In the genomic region with DNA sequence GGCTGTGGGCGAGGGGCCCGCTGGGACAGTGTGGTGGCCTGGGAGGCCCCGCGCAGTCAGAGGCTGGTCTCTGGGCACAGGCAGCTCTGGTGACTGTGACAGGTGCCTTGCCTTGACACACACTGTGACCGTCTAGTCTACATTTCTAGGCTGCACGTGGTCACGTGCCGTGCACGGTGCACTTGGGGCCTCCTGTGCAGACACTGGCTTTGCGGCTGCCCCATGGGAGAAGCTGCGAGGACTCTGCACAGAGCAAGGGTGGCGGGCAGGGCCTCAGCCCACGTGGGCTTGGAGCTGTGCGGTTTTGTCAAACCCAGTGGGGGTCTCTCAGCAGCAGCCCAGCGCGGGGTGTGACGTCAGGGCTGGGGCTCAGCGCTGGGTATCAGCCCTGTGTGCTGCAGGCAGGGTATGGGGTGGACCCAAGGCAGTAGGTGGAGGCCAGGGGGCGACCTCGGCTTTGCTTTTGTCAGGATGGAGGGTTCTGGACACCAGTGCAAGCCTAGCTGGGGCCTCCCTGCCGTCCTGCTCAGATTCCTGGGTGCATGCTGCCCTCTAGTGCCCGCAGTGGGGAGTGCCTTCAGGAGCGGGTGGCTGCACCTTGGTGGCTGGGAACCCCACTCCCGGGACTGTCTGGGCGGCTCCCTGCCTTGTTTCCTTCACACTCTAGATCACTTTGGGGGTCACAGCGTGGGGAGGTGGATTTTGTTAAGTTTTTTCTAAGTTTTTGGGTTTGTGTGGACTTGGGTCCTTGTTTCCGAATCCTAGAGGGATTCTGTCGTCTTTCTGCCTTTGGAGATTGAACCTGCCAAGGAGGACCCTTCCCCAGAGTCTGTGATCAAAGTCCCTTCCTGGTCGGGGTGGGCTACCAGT, we compare ENCODE assay signal across 8 cellular contexts.
A peak's percentile ranks its signal among the peaks of the same experiment; 100 is the strongest.
DNase-seq lines count a peak whose midpoint lies in the region; ATAC-seq and TF ChIP-seq lines count a peak whose summit lies in the region.

No MANE protein-coding gene starts in this region.

- peak; percentile 77 for DNase-seq in DMS53 (lab: John Stamatoyannopoulos, UW)
- DNase-seq in DMS53 treated with DMSO at 0.1 percent for 48 hours (lab: John Stamatoyannopoulos, UW; ENCODE audit: unreplicated experiment): no peak
- DNase-seq in KBM-7: peak; percentile 80
- DNase-seq in SHP77 treated with DMSO at 0.1 percent for 48 hours (lab: John Stamatoyannopoulos, UW): peak; percentile 19
- DNase-seq in activated effector memory CD4-positive, alpha-beta T cell treated with Interleukin-2 at 50 U/mL for 16 hours: peak; percentile 67
- DNase-seq in foreskin keratinocyte: peak in 1 of 2 donors; percentile 38
- DNase-seq in omental fat pad (ENCODE audit: low spot score): peak; percentile 87
- peak; percentile 91 for DNase-seq in suprapubic skin (ENCODE audit: low spot score in 2 of 2)

- no peak for TF ChIP-seq EP300 in suprapubic skin (IDR thresholded peaks at IDR 0.05)

- no peak overlapping the region for H3K4me3 ChIP-seq in suprapubic skin

- H3K36me3 ChIP-seq in suprapubic skin: peaks cover 17% of the 10 kb centered on the region

- no peak for TF ChIP-seq POLR2A in suprapubic skin (IDR thresholded peaks at IDR 0.05)

- in situ Hi-C loops in KBM-7 (cut with MboI; ENCODE audit: low pct_unique_long_range_greater_than_20kb, low sequenced_read_pairs): no loop called here

- H3K4me1 ChIP-seq in foreskin keratinocyte (no peaks in the 10 kb centered on the region), suprapubic skin (peaks cover 55% of the 10 kb centered on the region)

- WGBS in suprapubic skin: 40% methylated on average over 13 of the region's 29 CpGs

- TF ChIP-seq CTCF in foreskin keratinocyte (conservative IDR thresholded peaks at IDR 0.05) (peak; percentile 96), omental fat pad (IDR thresholded peaks at IDR 0.05) (peak in 2 of 3 donors; percentile 73 to 78), suprapubic skin (IDR thresholded peaks at IDR 0.05) (peak; percentile 87 to 94)

- ATAC-seq in foreskin keratinocyte: peak; percentile 71
- peak; percentile 67 for ATAC-seq in omental fat pad (ENCODE audit: low FRiP score)

- no peak overlapping the region for H3K27ac ChIP-seq in foreskin keratinocyte
- H3K27ac ChIP-seq in suprapubic skin: no peak overlapping the region

- H3K9me3 ChIP-seq in suprapubic skin: no peaks in the 10 kb centered on the region

- H3K27me3 ChIP-seq in foreskin keratinocyte (no peaks in the 10 kb centered on the region), suprapubic skin (no peaks in the 10 kb centered on the region)
